ENCODE assay signal across 7 cellular contexts in genomic region chr9:20640331-20641187, GRCh38. TPM values are rescaled to one million over a fixed set of nuclear protein-coding genes. Genes with fewer than 3 reads are reported as not detected.
DNase-seq lines count a peak whose midpoint lies in the region; ATAC-seq lines count a peak whose summit lies in the region.

No MANE protein-coding gene starts in this region.

- no peak overlapping the region for H3K27ac Mint-ChIP-seq in activated CD8-positive, alpha-beta memory T cell treated with anti-CD3 and anti-CD28 coated beads, Interleukin-2, amount 10 ng/mL, durations not matched to agents 7 days and 5 days

- peaks cover 6% of the 10 kb centered on the region for H3K27me3 Mint-ChIP-seq in activated CD8-positive, alpha-beta memory T cell treated with anti-CD3 and anti-CD28 coated beads, Interleukin-2, amount 10 ng/mL, durations not matched to agents 7 days and 5 days

- no peak overlapping the region for H3K4me3 Mint-ChIP-seq in activated CD8-positive, alpha-beta memory T cell treated with anti-CD3 and anti-CD28 coated beads, Interleukin-2, amount 10 ng/mL, durations not matched to agents 7 days and 5 days

- no peaks in the 10 kb centered on the region for H3K9me3 Mint-ChIP-seq in activated CD8-positive, alpha-beta memory T cell treated with anti-CD3 and anti-CD28 coated beads, Interleukin-2, amount 10 ng/mL, durations not matched to agents 7 days and 5 days (ENCODE audit: low read depth)

- ATAC-seq in GM18867 (IDR thresholded peaks at IDR 0.05; ENCODE audit: unreplicated experiment) (peak; percentile 87), HG02763 (IDR thresholded peaks at IDR 0.05; ENCODE audit: unreplicated experiment) (peak; percentile 88)
- ATAC-seq in activated CD8-positive, alpha-beta memory T cell treated with anti-CD3 and anti-CD28 coated beads, Interleukin-2, amount 10 ng/mL, durations not matched to agents 7 days and 5 days = peak; percentile 53

- peaks cover 2% of the 10 kb centered on the region for H3K36me3 Mint-ChIP-seq in activated CD8-positive, alpha-beta memory T cell treated with anti-CD3 and anti-CD28 coated beads, Interleukin-2, amount 10 ng/mL, durations not matched to agents 7 days and 5 days

- H3K4me1 Mint-ChIP-seq in activated CD8-positive, alpha-beta memory T cell treated with anti-CD3 and anti-CD28 coated beads, Interleukin-2, amount 10 ng/mL, durations not matched to agents 7 days and 5 days = peaks cover 10% of the 10 kb centered on the region

- peak; percentile 78 for DNase-seq in NCI-H2107 (lab: John Stamatoyannopoulos, UW)
- peak; percentile 56 for DNase-seq in activated CD8-positive, alpha-beta memory T cell treated with anti-CD3 and anti-CD28 coated beads, Interleukin-2, amount 10 ng/mL, durations not matched to agents 7 days and 5 days
- peak; percentile 17 for DNase-seq in germinal center (ENCODE audit: low spot score)
- peak; percentile 78 for DNase-seq in stimulated activated CD4-positive, alpha-beta T cell treated with anti-CD3 and anti-CD28 coated beads, Interleukin-4, amount 100 ng/mL, for 1 hour
- DNase-seq in NOMO-1 treated with dmso at 0.1 percent for 144 hours (lab: John Stamatoyannopoulos, UW; ENCODE audit: unreplicated experiment) = no peak

- CTCF ChIA-PET in activated CD8-positive, alpha-beta memory T cell treated with anti-CD3 and anti-CD28 coated beads, Interleukin-2, amount 10 ng/mL, durations not matched to agents 7 days and 5 days (lab: Charles Lee) = interaction anchor here (0.7 to 1.0 kb wide), 2 partner anchors 16 to 354 kb away, joined by 3 to 6 read pairs; no protein-coding TSS in a partner anchor

RNA-seq across cellular contexts. Expression of gene MLLT3, which starts 18.3 kb away (rescaled TPM):
- total RNA-seq in activated CD8-positive, alpha-beta memory T cell treated with anti-CD3 and anti-CD28 coated beads, Interleukin-2, amount 10 ng/mL, durations not matched to agents 7 days and 5 days = 10 to 100 TPM; 55.9 to 56.4 TPM

RNA-seq across cellular contexts. Expression of gene FOCAD, which starts 43.5 kb away (rescaled TPM):
- 10 to 100 TPM; 32.7 to 37.7 TPM for total RNA-seq in activated CD8-positive, alpha-beta memory T cell treated with anti-CD3 and anti-CD28 coated beads, Interleukin-2, amount 10 ng/mL, durations not matched to agents 7 days and 5 days
